In the genomic region with DNA sequence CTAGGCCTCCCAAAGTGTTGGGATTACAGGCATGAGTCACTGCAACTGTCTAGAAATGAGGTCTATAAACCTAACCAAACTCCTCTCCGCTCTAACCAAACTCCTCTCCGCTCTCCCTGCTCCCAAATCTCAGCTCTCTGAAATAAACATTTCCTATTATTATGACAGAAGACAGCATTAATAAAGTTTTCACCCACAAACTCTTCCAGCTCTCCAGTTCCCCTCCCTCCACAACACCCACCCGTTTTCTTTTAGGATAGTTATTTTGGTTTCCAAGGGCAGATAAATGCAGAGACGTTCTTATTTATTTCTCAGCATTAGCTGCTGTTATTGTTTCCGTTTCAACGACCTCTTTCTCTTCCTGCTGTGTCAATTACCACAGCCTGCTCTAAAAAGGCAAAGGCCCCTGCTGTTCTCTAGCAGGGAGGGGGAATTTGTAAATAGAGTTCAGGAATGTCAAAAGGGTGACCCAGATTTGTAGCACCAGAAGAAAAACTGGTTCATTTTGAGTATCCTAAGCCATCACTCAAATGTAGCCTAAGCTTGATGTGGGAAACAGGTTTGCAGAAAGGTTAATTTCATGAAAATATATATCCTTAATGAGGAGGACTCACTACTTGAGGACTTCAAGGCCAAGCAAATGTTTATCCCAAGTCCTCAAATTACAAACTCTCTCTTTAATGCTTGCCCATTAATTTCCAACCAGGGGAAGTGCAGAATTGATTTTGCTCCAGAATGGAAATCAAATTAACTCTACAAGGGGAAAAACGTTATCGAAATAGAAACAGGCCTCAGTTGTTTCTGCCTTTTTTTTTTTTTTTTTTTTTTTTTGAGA, we compare ENCODE assay signal across 15 cellular contexts. TPM values are rescaled to one million over a fixed set of nuclear protein-coding genes. Genes with fewer than 3 reads are reported as not detected.
DNase-seq lines count a peak whose midpoint lies in the region; ATAC-seq and TF ChIP-seq lines count a peak whose summit lies in the region.
"Had no signal": no experiment of that assay in that cellular context is flagged by ENCODE, and none has a peak within 500 bp of the region (broad histone marks: within the 10 kb centered on the region; RNA-seq: fewer than 3 reads in every experiment).

No MANE protein-coding gene starts in this region.

- H4K20me1 ChIP-seq in BLaER1 treated with 17β-estradiol and CSF1 and Interleukin-3, amounts not matched to agents 10 nM and 100 nM = no peaks in the 10 kb centered on the region; a peak in 1 of 22 replicates
- no peaks in the 10 kb centered on the region for H4K20me1 ChIP-seq in Loucy (ENCODE audit: insufficient read depth, low read length, poor library complexity, severe bottlenecking)

- no peaks in the 10 kb centered on the region for H3K9me3 ChIP-seq in BLaER1 treated with 17β-estradiol and CSF1 and Interleukin-3, amounts not matched to agents 10 nM and 100 nM (replicated peaks in 1 of 11)
- H3K9me3 ChIP-seq in Loucy (ENCODE audit: insufficient read depth, low read depth, low read length) = no peaks in the 10 kb centered on the region
- H3K9me3 ChIP-seq: BE2C had no signal

- no peaks in the 10 kb centered on the region for H3F3A ChIP-seq in Loucy (ENCODE audit: low read depth)

- H3K4me3 Mint-ChIP-seq in chondrocyte (ENCODE audit: unreplicated experiment) = no peak overlapping the region
- H3K4me3 Mint-ChIP-seq: activated naive CD4-positive, alpha-beta T cell treated with anti-CD3 and anti-CD28 coated beads, Interleukin-2, amount 50 U/mL, for 24 hours had no signal

- peak overlapping the region in 4 of 11 experiments; percentile 8 to 37 (median 17); a peak in 4 of 22 replicates for H3K9ac ChIP-seq in BLaER1 treated with 17β-estradiol and CSF1 and Interleukin-3, amounts not matched to agents 10 nM and 100 nM
- H3K9ac ChIP-seq in Loucy (ENCODE audit: low read depth, low read length, poor library complexity, severe bottlenecking) = peak overlapping the region; percentile 13

- TF ChIP-seq CTCF in Loucy (conservative IDR thresholded peaks at IDR 0.05; ENCODE audit: low read length) (no peak), chondrocyte (IDR thresholded peaks at IDR 0.05) (no peak)

- no peaks in the 10 kb centered on the region for H3K27me3 Mint-ChIP-seq in chondrocyte (ENCODE audit: low read depth)
- H3K27me3 Mint-ChIP-seq: activated naive CD4-positive, alpha-beta T cell treated with anti-CD3 and anti-CD28 coated beads, Interleukin-2, amount 50 U/mL, for 24 hours had no signal

- H3K36me3 Mint-ChIP-seq in chondrocyte (ENCODE audit: low read depth) = peaks cover 4% of the 10 kb centered on the region
- H3K36me3 Mint-ChIP-seq: activated naive CD4-positive, alpha-beta T cell treated with anti-CD3 and anti-CD28 coated beads, Interleukin-2, amount 50 U/mL, for 24 hours had no signal

- DNase-seq in chondrocyte (ENCODE audit: low spot score) = no peak
- DNase-seq in midbrain (lab: John Stamatoyannopoulos, UW) = peak; percentile 40
- no peak for DNase-seq in activated gamma-delta T cell treated with Interleukin-2 at 50 U/mL for 16 hours
- DNase-seq in stimulated activated CD8-positive, alpha-beta memory T cell treated with anti-CD3 and anti-CD28 coated beads, Interleukin-4, amount 100 ng/mL, for 48 hours = no peak
- DNase-seq: activated CD4-positive, alpha-beta T cell treated with anti-CD3 and anti-CD28 coated beads, Interleukin-2, amount 50 U/mL, for 48 hours; BE2C; left cardiac atrium; MV-4-11; SHP77 treated with DMSO at 0.1 percent for 48 hours; stimulated activated naive CD8-positive, alpha-beta T cell treated with anti-CD3 and anti-CD28 coated beads, Interleukin-15, Interleukin-2, amounts not matched to agents 100 U/mL and 50 U/mL, for 24 hours had no signal

- H3K9me2 ChIP-seq in Loucy (replicated peaks; ENCODE audit: low read depth, low read length) = no peaks in the 10 kb centered on the region

- no peak overlapping the region for H2AFZ ChIP-seq in Loucy (ENCODE audit: low read length)

- peaks cover 15% of the 10 kb centered on the region for H3K4me1 Mint-ChIP-seq in chondrocyte (ENCODE audit: low read depth)

- no peaks in the 10 kb centered on the region for H3K27me3 ChIP-seq in BLaER1 treated with 17β-estradiol and CSF1 and Interleukin-3, amounts not matched to agents 10 nM and 100 nM
- no peaks in the 10 kb centered on the region for H3K27me3 ChIP-seq in Loucy (ENCODE audit: insufficient read depth, low read length, poor library complexity, severe bottlenecking)
- H3K27me3 ChIP-seq: BE2C had no signal

- H3K9me3 Mint-ChIP-seq in chondrocyte (ENCODE audit: low read depth) = peaks cover 2% of the 10 kb centered on the region
- H3K9me3 Mint-ChIP-seq: activated naive CD4-positive, alpha-beta T cell treated with anti-CD3 and anti-CD28 coated beads, Interleukin-2, amount 50 U/mL, for 24 hours had no signal

- peaks cover 0 to 19% (median 12%) of the 10 kb centered on the region in 10 experiments; a peak in 15 of 20 replicates for H3K4me1 ChIP-seq in BLaER1 treated with 17β-estradiol and CSF1 and Interleukin-3, amounts not matched to agents 10 nM and 100 nM
- H3K4me1 ChIP-seq in Loucy (ENCODE audit: insufficient read depth, low read length, poor library complexity, severe bottlenecking) = peaks cover 10% of the 10 kb centered on the region

- H3K4me3 ChIP-seq in BLaER1 treated with 17β-estradiol and CSF1 and Interleukin-3, amounts not matched to agents 10 nM and 100 nM = no peak overlapping the region
- peak overlapping the region; percentile 3 for H3K4me3 ChIP-seq in Loucy (ENCODE audit: low read length, poor library complexity, severe bottlenecking)

- peak overlapping the region in 6 of 11 experiments; percentile 9 to 48 (median 32); a peak in 8 of 22 replicates for H3K27ac ChIP-seq in BLaER1 treated with 17β-estradiol and CSF1 and Interleukin-3, amounts not matched to agents 10 nM and 100 nM

- ATAC-seq in GM21717 (IDR thresholded peaks at IDR 0.05; ENCODE audit: unreplicated experiment) (no peak), HG02870 (IDR thresholded peaks at IDR 0.05; ENCODE audit: unreplicated experiment) (no peak)
- ATAC-seq: stimulated activated naive CD8-positive, alpha-beta T cell treated with anti-CD3 and anti-CD28 coated beads, Interleukin-15, Interleukin-2, amounts not matched to agents 100 U/mL and 50 U/mL, for 24 hours had no signal

- no peaks in the 10 kb centered on the region for H3K79me2 ChIP-seq in Loucy (ENCODE audit: insufficient read depth, low read length)

- H3K36me3 ChIP-seq in BLaER1 treated with 17β-estradiol and CSF1 and Interleukin-3, amounts not matched to agents 10 nM and 100 nM = peaks cover 3 to 10% (median 6%) of the 10 kb centered on the region in 11 experiments; a peak in 21 of 22 replicates
- no peaks in the 10 kb centered on the region for H3K36me3 ChIP-seq in Loucy (ENCODE audit: insufficient read depth, low read length)

- peak overlapping the region; percentile 1 for H3K27ac Mint-ChIP-seq in chondrocyte (ENCODE audit: unreplicated experiment)
- H3K27ac Mint-ChIP-seq: activated naive CD4-positive, alpha-beta T cell treated with anti-CD3 and anti-CD28 coated beads, Interleukin-2, amount 50 U/mL, for 24 hours had no signal

- H3K4me2 ChIP-seq in BLaER1 treated with 17β-estradiol and CSF1 and Interleukin-3, amounts not matched to agents 10 nM and 100 nM = peak overlapping the region; percentile 10 to 62 (median 42); a peak in 19 of 22 replicates
- peak overlapping the region; percentile 59 for H3K4me2 ChIP-seq in Loucy (ENCODE audit: low read depth, low read length, poor library complexity, severe bottlenecking)

RNA-seq across cellular contexts. Expression of gene SCD5, which starts 13.5 kb away (rescaled TPM):
- 20.6 to 25.9 TPM (median 22.6 TPM) in 3 replicates for total RNA-seq in chondrocyte
